Comparison of ENCODE assay signal across 21 cellular contexts in genomic region chr2:208827549-208828221, GRCh38.
"Had no signal": no experiment of that assay in that cellular context is flagged by ENCODE, and none has a peak within 500 bp of the region (broad histone marks: within the 10 kb centered on the region; RNA-seq: fewer than 3 reads in every experiment).

No MANE protein-coding gene starts in this region.

- H3K27ac ChIP-seq: epithelial cell of prostate, gastrocnemius medialis, right lobe of liver, stomach, thyroid gland had no signal

- H3K4me1 ChIP-seq: gastrocnemius medialis, right lobe of liver, stomach, thyroid gland had no signal

- ATAC-seq: effector memory CD8-positive, alpha-beta T cell; esophagus mucosa; gastrocnemius medialis; left lobe of liver; naive thymus-derived CD4-positive, alpha-beta T cell; right lobe of liver; stimulated activated effector memory CD8-positive, alpha-beta T cell treated with anti-CD3 and anti-CD28 coated beads, Interleukin-12 subunit alpha, Interleukin-12 subunit beta, amount 100 ng/mL, for 72 hours had no signal

- H3K9me3 ChIP-seq: gastrocnemius medialis, right lobe of liver, stomach, thyroid gland had no signal

- H3K27me3 ChIP-seq: gastrocnemius medialis, right lobe of liver, stomach, thyroid gland had no signal

- FAIRE-seq: keratinocyte, small intestine had no signal

- DNase-seq: cortex of kidney; effector memory CD8-positive, alpha-beta T cell; foreskin fibroblast; gastrocnemius medialis; head of caudate nucleus; naive thymus-derived CD4-positive, alpha-beta T cell; nucleus accumbens; right lobe of liver; small intestine; stimulated activated CD4-positive, alpha-beta T cell treated with anti-CD3 and anti-CD28 coated beads, Interleukin-1b, Interleukin-23, amount 100 ng/mL, for 48 hours; stimulated activated CD4-positive, alpha-beta T cell treated with anti-CD3 and anti-CD28 coated beads, Interleukin-4, amount 100 ng/mL, for 24 hours; stimulated activated naive CD4-positive, alpha-beta T cell treated with Interleukin-2 at 50 U/mL for 16 hours; stomach; thyroid gland; trophoblast cell had no signal

- H3K36me3 ChIP-seq: gastrocnemius medialis, right lobe of liver, stomach, thyroid gland had no signal

- H3K4me3 ChIP-seq: gastrocnemius medialis, lung, right lobe of liver, stomach, thyroid gland had no signal
